Comparison of ENCODE assay signal across 8 cellular contexts in genomic region chrX:68828740-68829593, GRCh38. TPM values are rescaled to one million over a fixed set of nuclear protein-coding genes. Genes with fewer than 3 reads are reported as not detected.
DNase-seq lines count a peak whose midpoint lies in the region; ATAC-seq and TF ChIP-seq lines count a peak whose summit lies in the region.

EFNB1 (plus strand) TSS chrX:68829021; CDS start chrX:68829777, 756 bp downstream.

- no peak for TF ChIP-seq EP300 in ovary (IDR thresholded peaks at IDR 0.05)

- H3K27ac Mint-ChIP-seq in HFFc6, result peak within 1 kb of the TSS; percentile 64; the same call in 1 of the 2 replicates
- peak within 1 kb of the TSS; percentile 75 for H3K27ac Mint-ChIP-seq in activated naive CD8-positive, alpha-beta T cell treated with anti-CD3 and anti-CD28 coated beads, Interleukin-2, amount 10 ng/mL, durations not matched to agents 7 days and 5 days

- no peaks in the 10 kb centered on the region for H3K36me3 Mint-ChIP-seq in HFFc6 (ENCODE audit: low read depth)
- H3K36me3 Mint-ChIP-seq in activated naive CD8-positive, alpha-beta T cell treated with anti-CD3 and anti-CD28 coated beads, Interleukin-2, amount 10 ng/mL, durations not matched to agents 7 days and 5 days, result no peaks in the 10 kb centered on the region

- H3K4me1 ChIP-seq in ovary (ENCODE audit: insufficient read depth), result no peaks in the 10 kb centered on the region
- no peaks in the 10 kb centered on the region for H3K4me1 ChIP-seq in thymus (ENCODE audit: control insufficient read depth, insufficient read depth, low read length)

- no peaks in the 10 kb centered on the region for H3K36me3 ChIP-seq in GM06990 (ENCODE audit: control insufficient read depth, insufficient read depth, low read length)
- no peaks in the 10 kb centered on the region for H3K36me3 ChIP-seq in ovary
- no peaks in the 10 kb centered on the region for H3K36me3 ChIP-seq in thymus (ENCODE audit: control insufficient read depth, insufficient read depth)

- H3K27me3 ChIP-seq in GM06990 (replicated peaks; ENCODE audit: control insufficient read depth, insufficient read depth, low read length) (peaks cover 1% of the 10 kb centered on the region), ovary (no peaks in the 10 kb centered on the region), thymus (ENCODE audit: control insufficient read depth, insufficient read depth) (no peaks in the 10 kb centered on the region)

- DNase-seq in GM06990 (ENCODE audit: extremely low read depth, insufficient read length) (peak; percentile 86), HFFc6 (peak; percentile 89), NCI-H1092 (lab: John Stamatoyannopoulos, UW) (peak; percentile 95), SKM-1 (lab: John Stamatoyannopoulos, UW; ENCODE audit: unreplicated experiment) (peak; percentile 80), head of caudate nucleus (peak; percentile 74 to 97 (median 91)), ovary (peak; percentile 90 to 93 (median 92))
- DNase-seq in activated naive CD8-positive, alpha-beta T cell treated with anti-CD3 and anti-CD28 coated beads, Interleukin-2, amount 10 ng/mL, durations not matched to agents 7 days and 5 days, result peak; percentile 81

- POLR2A ChIA-PET in activated naive CD8-positive, alpha-beta T cell treated with anti-CD3 and anti-CD28 coated beads, Interleukin-2, amount 10 ng/mL, durations not matched to agents 7 days and 5 days (lab: Charles Lee), result interaction anchor here (1.2 kb wide), 1 partner anchor 393 kb away, joined by 5 read pairs; no protein-coding TSS in a partner anchor

- peak; percentile 90 for ATAC-seq in activated naive CD8-positive, alpha-beta T cell treated with anti-CD3 and anti-CD28 coated beads, Interleukin-2, amount 10 ng/mL, durations not matched to agents 7 days and 5 days (ENCODE audit: low read depth)

- intact Hi-C loops in head of caudate nucleus (cut with DNase I), result loop anchor here (5.0 to 10.0 kb wide), 3 partner anchors 336 to 458 kb away; partner anchors contain the start of gene PJA1
- intact Hi-C loops in ovary (cut with DNase I), result loop anchor here (5.0 to 10.0 kb wide), 3 partner anchors 393 to 458 kb away; no protein-coding TSS in a partner anchor

- H3K27ac ChIP-seq in ovary, result peak within 1 kb of the TSS in 1 of 2 donors; percentile 55
- H3K27ac ChIP-seq in thymus (ENCODE audit: low read depth), result peak within 1 kb of the TSS; percentile 18

- H3K4me1 Mint-ChIP-seq in HFFc6 (ENCODE audit: low read depth), result peaks cover 18% of the 10 kb centered on the region
- peaks cover 10% of the 10 kb centered on the region for H3K4me1 Mint-ChIP-seq in activated naive CD8-positive, alpha-beta T cell treated with anti-CD3 and anti-CD28 coated beads, Interleukin-2, amount 10 ng/mL, durations not matched to agents 7 days and 5 days

- WGBS in ovary, 3 donors, result 37 to 53% (median 47%) methylated on average over 80 to 82 of the region's 82 CpGs
- WGBS in thymus, result under 1% methylated on average over 81 of the region's 82 CpGs

- peak within 1 kb of the TSS; percentile 84 for H3K4me3 Mint-ChIP-seq in HFFc6
- peak within 1 kb of the TSS; percentile 87 for H3K4me3 Mint-ChIP-seq in activated naive CD8-positive, alpha-beta T cell treated with anti-CD3 and anti-CD28 coated beads, Interleukin-2, amount 10 ng/mL, durations not matched to agents 7 days and 5 days

- TF ChIP-seq CTCF in GM06990 (IDR thresholded peaks at IDR 0.05; ENCODE audit: insufficient read depth, low read length, poor library complexity, severe bottlenecking) (no peak), HFFc6 (IDR thresholded peaks at IDR 0.05) (no peak), ovary (IDR thresholded peaks at IDR 0.05) (no peak)

- H3K27me3 Mint-ChIP-seq in HFFc6 (ENCODE audit: insufficient read depth), result peaks cover 4% of the 10 kb centered on the region; the same call in 1 of the 2 replicates
- peaks cover 2% of the 10 kb centered on the region for H3K27me3 Mint-ChIP-seq in activated naive CD8-positive, alpha-beta T cell treated with anti-CD3 and anti-CD28 coated beads, Interleukin-2, amount 10 ng/mL, durations not matched to agents 7 days and 5 days

- TF ChIP-seq POLR2A in ovary (IDR thresholded peaks at IDR 0.05), result peak; percentile 89

- H3K9me3 ChIP-seq in ovary (no peaks in the 10 kb centered on the region), thymus (ENCODE audit: control insufficient read depth) (no peaks in the 10 kb centered on the region)

- H3K4me3 ChIP-seq in GM06990 (replicated peaks; ENCODE audit: low read depth, low read length) (peak within 1 kb of the TSS; percentile 64), ovary (peak within 1 kb of the TSS; percentile 54), thymus (ENCODE audit: low read length) (peak within 1 kb of the TSS; percentile 67)

- no peaks in the 10 kb centered on the region for H3K9me3 Mint-ChIP-seq in HFFc6
- no peaks in the 10 kb centered on the region for H3K9me3 Mint-ChIP-seq in activated naive CD8-positive, alpha-beta T cell treated with anti-CD3 and anti-CD28 coated beads, Interleukin-2, amount 10 ng/mL, durations not matched to agents 7 days and 5 days

RNA-seq across cellular contexts. Expression of gene EFNB1, which starts in this region (rescaled TPM):
- 1 to 10 TPM; 4.2 to 4.8 (median 4.5) TPM for total RNA-seq in HFFc6 (2021; fragmentation: NEBNext Ultra II Directional; extraction: Animal tissue kit (Norgen Biotek cat#: 25700))
- total RNA-seq in activated naive CD8-positive, alpha-beta T cell treated with anti-CD3 and anti-CD28 coated beads, Interleukin-2, amount 10 ng/mL, durations not matched to agents 7 days and 5 days, result 1 to 10 TPM; 4.1 to 4.8 TPM
- 10 to 100 TPM; 11.0 to 47.5 (median 26.2) TPM for total RNA-seq in ovary
- polyA plus RNA-seq in ovary (10 to 100 TPM in 1 of 2 donors, 1 to 10 TPM in 1; 9.3 to 19.7 TPM), thymus (14.5 TPM)
